8 cellular contexts compared by ENCODE assay signal in genomic region chr4:80184791-80185756, GRCh38. TPM values are rescaled to one million over a fixed set of nuclear protein-coding genes. Genes with fewer than 3 reads are reported as not detected.
DNase-seq lines count a peak whose midpoint lies in the region; TF ChIP-seq lines count a peak whose summit lies in the region.

No MANE protein-coding gene starts in this region.

- peak; percentile 8 for DNase-seq in EH (ENCODE audit: low read depth)
- no peak for DNase-seq in LNCaP clone FGC (ENCODE audit: low read depth)
- no peak for DNase-seq in mammary epithelial cell
- DNase-seq in vagina (ENCODE audit: extremely low spot score in 2 of 2) = no peak
- DNase-seq in stimulated activated CD4-positive, alpha-beta T cell treated with anti-CD3 and anti-CD28 coated beads, Interleukin-4, amount 100 ng/mL, for 4 hours = no peak
- DNase-seq in kidney glomerular epithelial cell (lab: John Stamatoyannopoulos, UW) = no peak
- DNase-seq in NCI-H2107 (lab: John Stamatoyannopoulos, UW) = no peak

- H3K27me3 ChIP-seq in mammary epithelial cell (ENCODE audit: insufficient read depth, low read length) (no peaks in the 10 kb centered on the region), vagina (no peaks in the 10 kb centered on the region)

- H3K4me1 ChIP-seq in mammary epithelial cell (ENCODE audit: insufficient read depth, low read length) (peaks cover 65% of the 10 kb centered on the region), mesodermal cell (ENCODE audit: control insufficient read depth, insufficient read depth, low read length, poor library complexity, severe bottlenecking) (peaks cover 10% of the 10 kb centered on the region), vagina (peaks cover 41% of the 10 kb centered on the region)

- no peaks in the 10 kb centered on the region for H3K36me3 ChIP-seq in mammary epithelial cell (ENCODE audit: insufficient read depth, low read length)
- H3K36me3 ChIP-seq in mesodermal cell (ENCODE audit: control insufficient read depth, insufficient read depth, low read length) = no peaks in the 10 kb centered on the region
- H3K36me3 ChIP-seq in vagina = no peaks in the 10 kb centered on the region

- H3K27ac ChIP-seq in mammary epithelial cell (ENCODE audit: insufficient read depth, low read depth, low read length) = peak overlapping the region; percentile 40
- H3K27ac ChIP-seq in mesodermal cell (ENCODE audit: low read depth, low read length, severe bottlenecking) = no peak overlapping the region
- peak overlapping the region; percentile 89 for H3K27ac ChIP-seq in vagina

- H3K79me2 ChIP-seq in mammary epithelial cell (ENCODE audit: insufficient read depth, low read length) = peaks cover 42% of the 10 kb centered on the region

- CTCF ChIA-PET in mammary epithelial cell (lab: Charles Lee; ENCODE audit: low non-redundant PET) = interaction anchor here (0.8 kb wide), 1 partner anchor 106 kb away, joined by 11 read pairs; no protein-coding TSS in a partner anchor

- peak overlapping the region; percentile 77 for H3K9ac ChIP-seq in mammary epithelial cell (ENCODE audit: insufficient read depth, low read length)

- 16% methylated on average over 26 of the region's 43 CpGs for WGBS in mammary epithelial cell (ENCODE audit: low coverage, missing lambda C conversion rate)
- 1% methylated on average over 20 to 26 of the region's 43 CpGs for WGBS in mesodermal cell (ENCODE audit: insufficient coverage in 2 of 2), 2 experiments

- H2AFZ ChIP-seq in mammary epithelial cell (ENCODE audit: low read depth, low read length) = peak overlapping the region; percentile 95

- BruUV-seq in mammary epithelial cell (replicated peaks; lab: Mats Ljungman, UMichigan) = TSS peak; percentile 33

- no peak for TF ChIP-seq POLR2A in vagina (IDR thresholded peaks at IDR 0.05)

- H3K4me3 ChIP-seq in LNCaP clone FGC (ENCODE audit: low read depth, low read length) (peak overlapping the region; percentile 46), mammary epithelial cell (replicated peaks in 1 of 3; ENCODE audit: insufficient read depth in 1 of 3, low read depth in 2 of 3, low read length in 3 of 3) (peak overlapping the region; percentile 56 to 93 (median 67)), mesodermal cell (ENCODE audit: extremely low read depth, insufficient read depth, low read length, poor library complexity, severe bottlenecking) (peak overlapping the region; percentile 55), vagina (peak overlapping the region; percentile 60 to 84)

- H3K4me2 ChIP-seq in mammary epithelial cell (ENCODE audit: insufficient read depth, low read depth, low read length) = peak overlapping the region; percentile 95

- no peaks in the 10 kb centered on the region for H4K20me1 ChIP-seq in mammary epithelial cell (ENCODE audit: insufficient read depth, low read length)

- intact Hi-C loops in mammary epithelial cell (cut with micrococcal nuclease) (loop anchor here (1.0 kb wide), 4 partner anchors 28 to 268 kb away; partner anchors contain the start of gene ANTXR2), vagina (cut with DNase I) (loop anchor here (5.0 kb wide), 1 partner anchor 113 kb away; the partner anchor contains the start of gene ANTXR2)

- H3K9me3 ChIP-seq in mammary epithelial cell (replicated peaks; ENCODE audit: insufficient read depth, low read length) (no peaks in the 10 kb centered on the region), mesodermal cell (ENCODE audit: control insufficient read depth, low read length) (no peaks in the 10 kb centered on the region), vagina (no peaks in the 10 kb centered on the region)

- in situ Hi-C loops in mammary epithelial cell (cut with MboI; ENCODE audit: low sequenced_read_pairs in 2 of 2) = loop anchor here in 1 of 2 donors (5.0 to 25.0 kb wide), 2 partner anchors 113 to 273 kb away; partner anchors contain the start of gene ANTXR2

- TF ChIP-seq CTCF in LNCaP clone FGC (IDR thresholded peaks at IDR 0.05; ENCODE audit: control insufficient read depth, extremely low read depth, insufficient read depth) (no peak), mammary epithelial cell (conservative IDR thresholded peaks at IDR 0.05 in 1 of 2, IDR thresholded peaks at IDR 0.05 in 1 of 2; ENCODE audit: extremely low read depth in 1 of 2, insufficient read depth in 1 of 2, low read depth in 1 of 2, low read length in 2 of 2) (no peak), vagina (IDR thresholded peaks at IDR 0.05) (no peak)

- dilution Hi-C loops in mammary epithelial cell (cut with HindIII; ENCODE audit: low sequenced_read_pairs) = no loop called here

RNA-seq across cellular contexts. Expression of gene PRDM8, which starts 12.2 kb away (rescaled TPM):
- 1 to 10 TPM in 1 of 2 donors, under 1 TPM in 1; 0.33 to 8.0 TPM for total RNA-seq in mammary epithelial cell
- 3.8 TPM for polyA plus RNA-seq in mammary epithelial cell
- polyA minus RNA-seq in mammary epithelial cell = 31.5 TPM
- polyA plus RNA-seq in mesodermal cell (2013, experiment 1 of 2) = 7.1 TPM
- 7.1 TPM for polyA plus RNA-seq in mesodermal cell (2013, experiment 2 of 2)
- 15.0 TPM for total RNA-seq in vagina
